1 cellular context compared by ENCODE assay signal in genomic region chr19:44722131-44723121, GRCh38.
TF ChIP-seq lines count a peak whose summit lies in the region.

No MANE protein-coding gene starts in this region.

TF ChIP-seq in GM12878, 131 proteins besides CTCF, POLR2A, EP300 and RAD21 (continued from another document):
- TF ChIP-seq HSF1 (IDR thresholded peaks at IDR 0.05; ENCODE audit: low read depth, low read length) (no peak), NR2C2 (IDR thresholded peaks at IDR 0.05; ENCODE audit: borderline replicate concordance, control insufficient read depth, insufficient read length, low read depth) (no peak), JUND (IDR thresholded peaks at IDR 0.05; ENCODE audit: low read depth, low read length) (no peak), BCL3 (IDR thresholded peaks at IDR 0.05; ENCODE audit: borderline replicate concordance, insufficient read depth, low read depth, low read length, poor library complexity, severe bottlenecking) (peak; percentile 56), FOXK2 (IDR thresholded peaks at IDR 0.05) (peak; percentile 25; the same call in 1 of the 2 replicates), TAF1 (IDR thresholded peaks at IDR 0.05; ENCODE audit: borderline replicate concordance, low read depth, low read length) (no peak; the same call in 1 of the 2 replicates), CBX5 (IDR thresholded peaks at IDR 0.05; ENCODE audit: low read depth) (no peak), PML (IDR thresholded peaks at IDR 0.05; ENCODE audit: low read length) (no peak), MLLT1 (IDR thresholded peaks at IDR 0.05) (peak; percentile 59; the same call in 1 of the 2 replicates), MTA2 (IDR thresholded peaks at IDR 0.05; ENCODE audit: low read depth) (peak; percentile 69; the same call in 1 of the 2 replicates), EZH2 (IDR thresholded peaks at IDR 0.05; ENCODE audit: borderline replicate concordance, control insufficient read depth, low read depth, low read length) (no peak)
